ENCODE assay signal across 1 cellular context in genomic region chr19:5624154-5624663, GRCh38.
TF ChIP-seq lines count a peak whose summit lies in the region.

No MANE protein-coding gene starts in this region.

TF ChIP-seq in WTC11, 78 proteins besides CTCF, POLR2A, EP300 and RAD21 (continued from another document):
- no peak for TF ChIP-seq ARID4B (CRISPR knock-in tag; IDR thresholded peaks at IDR 0.05; ENCODE audit: borderline replicate concordance)
- no peak for TF ChIP-seq SOX15 (CRISPR knock-in tag; IDR thresholded peaks at IDR 0.05)
- no peak for TF ChIP-seq RORB (CRISPR knock-in tag; IDR thresholded peaks at IDR 0.05)
- no peak for TF ChIP-seq ZNF138 (CRISPR knock-in tag; conservative IDR thresholded peaks at IDR 0.05)
- TF ChIP-seq HMGXB4 (CRISPR knock-in tag; IDR thresholded peaks at IDR 0.05), result no peak
- no peak for TF ChIP-seq NFE2L1 (CRISPR knock-in tag; IDR thresholded peaks at IDR 0.05)
- no peak for TF ChIP-seq JAZF1 (CRISPR knock-in tag; IDR thresholded peaks at IDR 0.05)
- TF ChIP-seq NFATC4 (CRISPR knock-in tag; IDR thresholded peaks at IDR 0.05), result no peak
- TF ChIP-seq ESRRA (CRISPR knock-in tag; IDR thresholded peaks at IDR 0.05; ENCODE audit: borderline replicate concordance), result no peak
- TF ChIP-seq FOXP4 (CRISPR knock-in tag; IDR thresholded peaks at IDR 0.05), result no peak
